ENCODE assay signal across 1 cellular context in the genomic region with DNA sequence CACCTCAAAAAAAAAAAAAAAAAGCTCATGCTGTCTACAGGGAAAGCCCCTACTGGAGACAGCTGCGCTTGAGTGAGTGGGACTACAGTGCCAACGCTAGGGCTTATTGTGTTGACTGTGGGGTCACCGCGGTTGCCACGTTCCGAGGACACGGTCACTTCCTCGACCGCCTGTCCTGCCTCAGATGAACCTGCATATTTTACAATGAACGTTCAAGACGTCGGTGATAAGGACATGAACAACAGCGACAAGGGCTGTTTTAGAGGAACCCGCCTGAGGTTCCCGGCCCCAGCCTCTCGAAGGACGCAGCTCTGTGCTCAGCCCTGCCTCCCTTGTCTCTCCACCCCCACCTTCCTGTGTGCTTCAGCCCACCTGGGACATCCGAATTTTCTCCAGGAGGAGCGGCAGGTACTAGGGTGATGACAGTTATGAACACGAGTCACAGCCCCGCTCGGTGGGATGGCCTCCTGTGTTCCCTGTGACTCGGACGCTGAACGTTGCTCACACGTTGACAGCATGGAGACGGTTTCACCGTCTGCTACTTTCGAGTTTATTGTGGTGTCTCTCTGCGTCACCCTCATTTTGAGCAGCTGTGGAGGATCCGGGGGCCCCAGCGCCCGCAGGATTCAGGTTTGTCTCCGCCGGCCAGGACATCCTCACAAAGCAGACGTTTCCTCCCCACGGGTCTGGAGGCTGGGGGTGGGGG.
TF ChIP-seq lines count a peak whose summit lies in the region.

No MANE protein-coding gene starts in this region.

TF ChIP-seq in IMR-90, 13 proteins besides CTCF, POLR2A, EP300 and RAD21 (continued from another document):
- TF ChIP-seq, protein P1, sequence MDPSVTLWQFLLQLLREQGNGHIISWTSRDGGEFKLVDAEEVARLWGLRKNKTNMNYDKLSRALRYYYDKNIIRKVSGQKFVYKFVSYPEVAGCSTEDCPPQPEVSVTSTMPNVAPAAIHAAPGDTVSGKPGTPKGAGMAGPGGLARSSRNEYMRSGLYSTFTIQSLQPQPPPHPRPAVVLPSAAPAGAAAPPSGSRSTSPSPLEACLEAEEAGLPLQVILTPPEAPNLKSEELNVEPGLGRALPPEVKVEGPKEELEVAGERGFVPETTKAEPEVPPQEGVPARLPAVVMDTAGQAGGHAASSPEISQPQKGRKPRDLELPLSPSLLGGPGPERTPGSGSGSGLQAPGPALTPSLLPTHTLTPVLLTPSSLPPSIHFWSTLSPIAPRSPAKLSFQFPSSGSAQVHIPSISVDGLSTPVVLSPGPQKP (IDR thresholded peaks at IDR 0.05; ENCODE audit: borderline replicate concordance, low read depth, low read length) = no peak
- no peak for TF ChIP-seq MXI1 (IDR thresholded peaks at IDR 0.05; ENCODE audit: borderline replicate concordance, low read depth, low read length)
- TF ChIP-seq RFX5 (IDR thresholded peaks at IDR 0.05; ENCODE audit: low read depth, low read length) = no peak
TF ChIP-seq in IMR-90: peak in this region for 0.
